Comparison of ENCODE assay signal across 20 cellular contexts in the genomic region with DNA sequence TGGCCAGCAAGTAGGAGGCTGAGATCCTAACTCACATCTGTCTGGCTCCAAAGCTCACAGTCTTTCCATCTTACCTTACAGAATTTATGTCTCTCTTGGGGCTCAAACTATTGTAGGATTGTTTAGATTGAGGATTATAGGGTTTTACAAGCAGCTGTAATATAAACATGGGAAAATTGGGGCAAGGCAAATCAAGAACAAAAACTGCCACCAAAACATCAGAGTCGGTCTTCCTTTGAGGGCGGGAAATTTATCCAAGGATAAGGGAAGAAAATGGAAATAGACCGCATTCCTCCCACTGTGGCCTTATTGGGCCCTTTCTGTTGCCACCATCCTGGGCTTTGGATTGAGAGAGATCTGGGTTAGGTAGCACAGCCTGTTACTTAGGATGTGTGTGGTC.
"Had no signal": no experiment of that assay in that cellular context is flagged by ENCODE, and none has a peak within 500 bp of the region (broad histone marks: within the 10 kb centered on the region; RNA-seq: fewer than 3 reads in every experiment).

No MANE protein-coding gene starts in this region.

- H3K36me3 ChIP-seq: colonic mucosa, gastroesophageal sphincter, lower lobe of right lung, suprapubic skin, vagina had no signal

- H3K4me1 ChIP-seq: colonic mucosa, vagina had no signal

- H3K27ac ChIP-seq: colonic mucosa, lower lobe of right lung, skin epidermis, suprapubic skin, vagina had no signal

- H3K9me3 ChIP-seq: colonic mucosa, gastroesophageal sphincter, lower lobe of right lung, suprapubic skin, vagina had no signal

- ATAC-seq: activated CD8-positive, alpha-beta memory T cell treated with anti-CD3 and anti-CD28 coated beads, Interleukin-2, amount 10 ng/mL, durations not matched to agents 7 days and 5 days; gastroesophageal sphincter; lower lobe of right lung; stimulated activated naive CD8-positive, alpha-beta T cell treated with anti-CD3 and anti-CD28 coated beads, Interleukin-15, amount 100 ng/mL, for 72 hours; T-cell had no signal

- H3K27me3 ChIP-seq: colonic mucosa, gastroesophageal sphincter, suprapubic skin, vagina had no signal

- DNase-seq: activated CD4-positive, alpha-beta memory T cell treated with anti-CD3 and anti-CD28 coated beads, Interleukin-2, amount 10 ng/mL, durations not matched to agents 7 days and 5 days; activated CD4-positive, alpha-beta T cell treated with anti-CD3 and anti-CD28 coated beads for 48 hours; activated CD4-positive, CD25-positive, alpha-beta regulatory T cell; activated CD8-positive, alpha-beta memory T cell treated with anti-CD3 and anti-CD28 coated beads, Interleukin-2, amount 10 ng/mL, durations not matched to agents 7 days and 5 days; activated naive CD4-positive, alpha-beta T cell treated with Interleukin-2 at 50 U/mL for 16 hours; activated T-cell treated with anti-CD3 and anti-CD28 coated beads, Interleukin-2, amount 50 U/mL, for 24 hours; central memory CD4-positive, alpha-beta T cell; colonic mucosa; lower lobe of right lung; nephron progenitor cell; nucleus accumbens; retina; stimulated activated naive CD8-positive, alpha-beta T cell treated with anti-CD3 and anti-CD28 coated beads, Interleukin-15, amount 100 ng/mL, for 72 hours; T-cell; T-helper 9 cell; trophoblast cell had no signal

- H3K4me3 ChIP-seq: colonic mucosa, gastroesophageal sphincter, lower lobe of right lung, skin epidermis, suprapubic skin, vagina had no signal
